In genomic region chr2:232979871-232980461, GRCh38 we compare ENCODE assay signal across 12 cellular contexts. TPM values are rescaled to one million over a fixed set of nuclear protein-coding genes. Genes with fewer than 3 reads are reported as not detected.
DNase-seq lines count a peak whose midpoint lies in the region; ATAC-seq, FAIRE-seq and TF ChIP-seq lines count a peak whose summit lies in the region.
"Had no signal": no experiment of that assay in that cellular context is flagged by ENCODE, and none has a peak within 500 bp of the region (broad histone marks: within the 10 kb centered on the region; RNA-seq: fewer than 3 reads in every experiment).

No MANE protein-coding gene starts in this region.

- H3K9me3 ChIP-seq in GM12878 (replicated peaks; ENCODE audit: control insufficient read depth, insufficient read depth, low read length): no peaks in the 10 kb centered on the region

- H4K20me1 ChIP-seq in GM12878 (ENCODE audit: control insufficient read depth, insufficient read depth): no peaks in the 10 kb centered on the region

- H3K36me3 ChIP-seq in BJ (ENCODE audit: control insufficient read depth, insufficient read depth, low read length): no peaks in the 10 kb centered on the region
- H3K36me3 ChIP-seq in GM12878 (ENCODE audit: control insufficient read depth in 2 of 2, insufficient read depth in 2 of 2, low read length in 1 of 2): no peaks in the 10 kb centered on the region

- no peak overlapping the region for H3K9ac ChIP-seq in GM12878 (ENCODE audit: control insufficient read depth, insufficient read depth, low read length)

- 0 out of 2 replicates have a peak, but pooled peaks have one; percentile 15 for TF ChIP-seq RAD21 in GM12878 (IDR thresholded peaks at IDR 0.05; ENCODE audit: insufficient read depth, low read depth, low read length)

- in situ Hi-C loops in GM12878 (cut with MboI): no loop called here

- H3K27me3 Mint-ChIP-seq in IgD-negative memory B cell: peaks cover 28% of the 10 kb centered on the region

- DNase-seq in BJ (ENCODE audit: low read depth) (peak; percentile 9), GM12878 (ENCODE audit: low read depth, low spot score) (no peak), mesenteric fat pad (ENCODE audit: low spot score) (peak; percentile 64), erythroblast (lab: John Stamatoyannopoulos, UW) (no peak), T-helper 1 cell (no peak)
- DNase-seq: GF-D8, NCI-H2081 treated with DMSO at 0.1 percent for 48 hours, posterior cingulate gyrus, substantia nigra had no signal

- H3K27ac ChIP-seq in GM12878 (ENCODE audit: control insufficient read depth, insufficient read depth): no peak overlapping the region

- TF ChIP-seq EP300 in GM12878 (IDR thresholded peaks at IDR 0.05; ENCODE audit: borderline replicate concordance in 1 of 2, control insufficient read depth in 1 of 2, low read depth in 2 of 2, low read length in 2 of 2): no peak

- SMC1A ChIA-PET in GM12878 (lab: Charles Lee; ENCODE audit: uncharacterized antibody, unreplicated experiment): interaction anchor here (0.5 to 2.2 kb wide), 4 partner anchors 11 to 49 kb away, joined by 3 to 8 read pairs (median 3); no protein-coding TSS in a partner anchor

- no peaks in the 10 kb centered on the region for H3K79me2 ChIP-seq in GM12878 (ENCODE audit: control insufficient read depth, insufficient read depth, low read length)

- TF ChIP-seq POLR2A in GM12878 (IDR thresholded peaks at IDR 0.05; ENCODE audit: low read depth, low read length): no peak
- TF ChIP-seq POLR2A in erythroblast (IDR thresholded peaks at IDR 0.05; ENCODE audit: low read length): no peak

- POLR2A ChIA-PET in BJ (lab: Charles Lee): no interaction called here
- POLR2A ChIA-PET in GM12878 (lab: Charles Lee): no interaction called here

- H2AFZ ChIP-seq in GM12878 (ENCODE audit: control insufficient read depth, low read depth, low read length): no peak overlapping the region

- TF ChIP-seq CTCF in BJ (IDR thresholded peaks at IDR 0.05; ENCODE audit: insufficient read depth, low read depth, low read length): 0 out of 2 replicates have a peak, but pooled peaks have one; percentile 18
- TF ChIP-seq CTCF in GM12878 (IDR thresholded peaks at IDR 0.05 in 2 of 3, conservative IDR thresholded peaks at IDR 0.05 in 1 of 3; ENCODE audit: control insufficient read depth in 2 of 3, extremely low read depth in 1 of 3, insufficient read depth in 1 of 3, low read depth in 3 of 3, low read length in 3 of 3): no peak; a peak in 1 of 6 replicates

- WGBS in GM12878 (ENCODE audit: insufficient coverage, insufficient replicate concordance, low lambda C conversion rate, missing lambda C conversion rate): 73% methylated on average over 7 of the region's 7 CpGs

- no peaks in the 10 kb centered on the region for H3K36me3 Mint-ChIP-seq in IgD-negative memory B cell

- no peak overlapping the region for H3K4me3 ChIP-seq in BJ (ENCODE audit: low read depth, low read length)
- H3K4me3 ChIP-seq in GM12878: no peak overlapping the region

- intact Hi-C loops in GM12878 (cut with micrococcal nuclease; ENCODE audit: unreplicated experiment): no loop called here

- no peak overlapping the region for H3K4me2 ChIP-seq in GM12878 (ENCODE audit: control insufficient read depth, insufficient read depth)

- no peak for FAIRE-seq in GM12878 (lab: Jason Lieb, UNC)

- H3K4me3 Mint-ChIP-seq in IgD-negative memory B cell: peak overlapping the region in 1 of 4 donors; percentile 1

- ATAC-seq in GM12878 (peak; percentile 29), GM19395 (IDR thresholded peaks at IDR 0.05; ENCODE audit: unreplicated experiment) (no peak)
- ATAC-seq in activated CD4-positive, CD25-positive, alpha-beta regulatory T cell treated with anti-CD3 and anti-CD28 coated beads, Interleukin-2, amount 50 U/mL, for 24 hours: no peak

- H3K9me3 Mint-ChIP-seq in IgD-negative memory B cell: peaks cover 0 to 5% (median 0%) of the 10 kb centered on the region in 3 donors

- BruUV-seq in GM12878 (replicated peaks; lab: Mats Ljungman, UMichigan): no TSS peak

- H3K27ac Mint-ChIP-seq in IgD-negative memory B cell: peak overlapping the region in 2 of 3 donors; percentile 29 to 87

- RAD21 ChIA-PET in GM12878 (lab: Charles Lee; ENCODE audit: unreplicated experiment): interaction anchor here (0.7 to 3.1 kb wide), 4 partner anchors 20 to 188 kb away, joined by 3 to 9 read pairs (median 3); no protein-coding TSS in a partner anchor

- H3K27me3 ChIP-seq in BJ (ENCODE audit: control insufficient read depth, insufficient read depth, low read length) (peaks cover 3% of the 10 kb centered on the region; the same call in 1 of the 2 replicates), GM12878 (replicated peaks in 1 of 2; ENCODE audit: control insufficient read depth in 2 of 2, insufficient read depth in 2 of 2, low read length in 1 of 2) (no peaks in the 10 kb centered on the region; a peak in 2 of 4 replicates)

- CTCF ChIA-PET in BJ (lab: Yijun Ruan, JAX): interaction anchor here (0.7 to 1.4 kb wide), 5 partner anchors 20 to 74 kb away, joined by 3 to 6 read pairs (median 4); no protein-coding TSS in a partner anchor
- CTCF ChIA-PET in GM12878 (lab: Yijun Ruan, JAX): interaction anchor here (1.2 to 1.6 kb wide), 4 partner anchors 37 to 75 kb away, joined by 3 to 5 read pairs (median 4); no protein-coding TSS in a partner anchor

- H3K4me1 ChIP-seq in GM12878 (ENCODE audit: control insufficient read depth, insufficient read depth, low read length): no peaks in the 10 kb centered on the region

- H3K4me1 Mint-ChIP-seq in IgD-negative memory B cell: peaks cover 0 to 3% (median 0%) of the 10 kb centered on the region in 3 donors

TF ChIP-seq in GM12878, 131 proteins besides CTCF, POLR2A, EP300 and RAD21 (continues in another document):
- TF ChIP-seq REST (IDR thresholded peaks at IDR 0.05; ENCODE audit: low read depth, low read length): no peak

RNA-seq across cellular contexts. Expression of gene NGEF, which starts 33.1 kb away (rescaled TPM):
- 0.11 and 0.23 TPM in 2 replicates for polyA plus RNA-seq in BJ (2011; rRNA removed)
- polyA minus RNA-seq in BJ (2011; rRNA and poly(A)+ RNA removed): 0.51 TPM in 1 of 2 replicates, not detected in the other
- not detected for polyA plus RNA-seq in IgD-negative memory B cell
- 0.47 and 1.4 TPM in 2 replicates for total RNA-seq in GM12878 (2013; cell fraction: nucleolus; rRNA removed)
- total RNA-seq in GM12878 (2014; rRNA removed): not detected in 2 replicates
- total RNA-seq in GM12878 (2014; rRNA removed; fragmentation: Illumina TruSeq; extraction: Trizol): not detected in 2 replicates
- not detected in 2 replicates for total RNA-seq in GM12878 (2021)
- polyA plus RNA-seq in GM12878 (2011; ENCODE audit: low read depth): not detected
- 0.12 TPM in 2 replicates for polyA plus RNA-seq in GM12878 (2011; rRNA removed)
- polyA plus RNA-seq in GM12878 (2011; cell fraction: cytosol; rRNA removed): 0.12 and 0.15 TPM in 2 replicates
- 0.27 and 0.83 TPM in 2 replicates for polyA plus RNA-seq in GM12878 (2011; cell fraction: nucleus; rRNA removed)
- polyA plus RNA-seq in GM12878 (2012): 0.25 TPM in 1 of 2 replicates, not detected in the other
- not detected in 2 replicates for polyA plus RNA-seq in GM12878 (2014; fragmentation: Illumina TruSeq; extraction: Trizol)
- not detected for polyA plus RNA-seq in GM12878 (2014; fragmentation: Nextera tagmentation; extraction: Ambion mirVana)
- not detected in 2 replicates for polyA plus RNA-seq in GM12878 (2014; rRNA removed)
- not detected for polyA plus RNA-seq in GM12878 (2016; fragmentation: Nextera tagmentation; extraction: Ambion mirVana)
- 0.10 and 1.7 TPM in 2 replicates for polyA minus RNA-seq in GM12878 (2011; rRNA and poly(A)+ RNA removed)
- not detected in 2 replicates for polyA minus RNA-seq in GM12878 (2011; cell fraction: cytosol; rRNA and poly(A)+ RNA removed)
- polyA minus RNA-seq in GM12878 (2011; cell fraction: nucleus; rRNA and poly(A)+ RNA removed): not detected in 2 replicates
- 0.35 TPM for total RNA-seq in mesenteric fat pad

RNA-seq across cellular contexts. Expression of gene NEU2, which starts 52.5 kb away (rescaled TPM):
- not detected in 2 replicates for polyA plus RNA-seq in BJ (2011; rRNA removed)
- polyA minus RNA-seq in BJ (2011; rRNA and poly(A)+ RNA removed): not detected in 2 replicates
- not detected for polyA plus RNA-seq in IgD-negative memory B cell
- not detected in 2 replicates for total RNA-seq in GM12878 (2013; cell fraction: nucleolus; rRNA removed)
- not detected in 2 replicates for total RNA-seq in GM12878 (2014; rRNA removed)
- total RNA-seq in GM12878 (2014; rRNA removed; fragmentation: Illumina TruSeq; extraction: Trizol): not detected in 2 replicates
- not detected in 2 replicates for total RNA-seq in GM12878 (2021)
- polyA plus RNA-seq in GM12878 (2011; ENCODE audit: low read depth): not detected
- polyA plus RNA-seq in GM12878 (2011; rRNA removed): not detected in 2 replicates
- polyA plus RNA-seq in GM12878 (2011; cell fraction: cytosol; rRNA removed): not detected in 2 replicates
- polyA plus RNA-seq in GM12878 (2011; cell fraction: nucleus; rRNA removed): not detected in 2 replicates
- polyA plus RNA-seq in GM12878 (2012): not detected in 2 replicates
- polyA plus RNA-seq in GM12878 (2014; fragmentation: Illumina TruSeq; extraction: Trizol): not detected in 2 replicates
- not detected for polyA plus RNA-seq in GM12878 (2014; fragmentation: Nextera tagmentation; extraction: Ambion mirVana)
- not detected in 2 replicates for polyA plus RNA-seq in GM12878 (2014; rRNA removed)
- polyA plus RNA-seq in GM12878 (2016; fragmentation: Nextera tagmentation; extraction: Ambion mirVana): not detected
- polyA minus RNA-seq in GM12878 (2011; rRNA and poly(A)+ RNA removed): not detected in 2 replicates
- polyA minus RNA-seq in GM12878 (2011; cell fraction: cytosol; rRNA and poly(A)+ RNA removed): not detected in 2 replicates
- not detected in 2 replicates for polyA minus RNA-seq in GM12878 (2011; cell fraction: nucleus; rRNA and poly(A)+ RNA removed)
- not detected for total RNA-seq in mesenteric fat pad

Comparison
In these comparisons a context has a peak if more than half of its experiments do, and no peak if none do; other contexts are left out.
1. DNase-seq: peak in BJ (single experiment) and mesenteric fat pad (single experiment); none in GM12878 (single experiment), erythroblast (0 of 2) and T-helper 1 cell (0 of 5).